19 cellular contexts compared by ENCODE assay signal in genomic region chr10:3960496-3960895, GRCh38.
DNase-seq lines count a peak whose midpoint lies in the region; ATAC-seq and TF ChIP-seq lines count a peak whose summit lies in the region.
"Had no signal": no experiment of that assay in that cellular context is flagged by ENCODE, and none has a peak within 500 bp of the region (broad histone marks: within the 10 kb centered on the region; RNA-seq: fewer than 3 reads in every experiment).

No MANE protein-coding gene starts in this region.

- no peak overlapping the region for H3K4me3 Mint-ChIP-seq in activated T-helper 17 cell treated with anti-CD3 and anti-CD28 coated beads, Interleukin-2, amount 50 U/mL, for 72 hours
- H3K4me3 Mint-ChIP-seq in natural killer cell treated with Interleukin-12 subunit alpha and Interleukin-12 subunit beta and Interleukin-15 and Interleukin-18, amount 100 ng/mL, for 72 hours = peak overlapping the region; percentile 77
- H3K4me3 Mint-ChIP-seq: endodermal cell had no signal

- TF ChIP-seq CTCF in DND-41 (IDR thresholded peaks at IDR 0.05; ENCODE audit: borderline replicate concordance, extremely low read depth, low read length, poor library complexity, severe bottlenecking) = no peak

- H2AFZ ChIP-seq in DND-41 (ENCODE audit: low read depth, low read length) = peak overlapping the region; percentile 51

- no peaks in the 10 kb centered on the region for H3K9me3 ChIP-seq in DND-41 (ENCODE audit: insufficient read depth, low read length, severe bottlenecking)
- H3K9me3 ChIP-seq: BLaER1 had no signal

- H3K4me1 Mint-ChIP-seq in activated T-helper 17 cell treated with anti-CD3 and anti-CD28 coated beads, Interleukin-2, amount 50 U/mL, for 72 hours = peaks cover 8% of the 10 kb centered on the region
- peaks cover 29 to 40% of the 10 kb centered on the region in 2 donors for H3K4me1 Mint-ChIP-seq in natural killer cell treated with Interleukin-12 subunit alpha and Interleukin-12 subunit beta and Interleukin-15 and Interleukin-18, amount 100 ng/mL, for 72 hours (ENCODE audit: low read depth in 2 of 2)

- peak overlapping the region; percentile 58 for H3K4me2 ChIP-seq in DND-41 (ENCODE audit: insufficient read depth, low read length)

- H4K20me1 ChIP-seq in DND-41 (ENCODE audit: insufficient read depth, low read length) = no peaks in the 10 kb centered on the region
- H4K20me1 ChIP-seq: BLaER1 had no signal

- H3K36me3 Mint-ChIP-seq in activated T-helper 17 cell treated with anti-CD3 and anti-CD28 coated beads, Interleukin-2, amount 50 U/mL, for 72 hours (ENCODE audit: low read depth) = no peaks in the 10 kb centered on the region
- no peaks in the 10 kb centered on the region for H3K36me3 Mint-ChIP-seq in natural killer cell treated with Interleukin-12 subunit alpha and Interleukin-12 subunit beta and Interleukin-15 and Interleukin-18, amount 100 ng/mL, for 72 hours
- H3K36me3 Mint-ChIP-seq: naive B cell had no signal

- H3K27me3 ChIP-seq in DND-41 (ENCODE audit: insufficient read depth, low read length, poor library complexity) = no peaks in the 10 kb centered on the region
- H3K27me3 ChIP-seq: BLaER1 had no signal

- ATAC-seq in DND-41 (ENCODE audit: insufficient read depth, low read depth) (peak; percentile 5; the same call in 2 of the 3 replicates), HG02759 (IDR thresholded peaks at IDR 0.05; ENCODE audit: unreplicated experiment) (peak; percentile 35), HG02981 (IDR thresholded peaks at IDR 0.05; ENCODE audit: unreplicated experiment) (no peak)
- no peak for ATAC-seq in activated T-helper 17 cell treated with anti-CD3 and anti-CD28 coated beads, Interleukin-2, amount 50 U/mL, for 72 hours (replicated peaks)
- no peak for ATAC-seq in natural killer cell treated with Interleukin-12 subunit alpha and Interleukin-12 subunit beta and Interleukin-15 and Interleukin-18, amount 100 ng/mL, for 72 hours

- DNase-seq in DND-41 = peak; percentile 43
- no peak for DNase-seq in natural killer cell treated with Interleukin-12 subunit alpha and Interleukin-12 subunit beta and Interleukin-15 and Interleukin-18, amount 100 ng/mL, for 72 hours (ENCODE audit: low spot score)
- no peak for DNase-seq in NCI-H1930 (lab: John Stamatoyannopoulos, UW)
- no peak for DNase-seq in NCI-H1436 (lab: John Stamatoyannopoulos, UW)
- DNase-seq: amygdala; DMS153; endodermal cell; NCI-H2029; NCI-H446 treated with DMSO at 0.1 percent for 48 hours; stimulated activated CD4-positive, alpha-beta T cell treated with anti-CD3 and anti-CD28 coated beads, Interleukin-4, amount 100 ng/mL, for 1 hour; SW 1271 had no signal

- H3K4me1 ChIP-seq in DND-41 (ENCODE audit: insufficient read depth, low read length) = peaks cover 57% of the 10 kb centered on the region

- H3K27ac Mint-ChIP-seq in activated T-helper 17 cell treated with anti-CD3 and anti-CD28 coated beads, Interleukin-2, amount 50 U/mL, for 72 hours = peak overlapping the region; percentile 65
- peak overlapping the region; percentile 83 to 87 for H3K27ac Mint-ChIP-seq in natural killer cell treated with Interleukin-12 subunit alpha and Interleukin-12 subunit beta and Interleukin-15 and Interleukin-18, amount 100 ng/mL, for 72 hours
- H3K27ac Mint-ChIP-seq: activated T-helper 2 cell treated with anti-CD3 and anti-CD28 coated beads, Interferon-gamma antibody, Interleukin-2, Interleukin-4, amounts not matched to agents 10 μg/mL and 5 μg/mL and 100 μg/mL, durations not matched to agents 14 hours and 24 hours and 36 hours; endodermal cell had no signal

- H3K27me3 Mint-ChIP-seq in activated T-helper 17 cell treated with anti-CD3 and anti-CD28 coated beads, Interleukin-2, amount 50 U/mL, for 72 hours = no peaks in the 10 kb centered on the region
- no peaks in the 10 kb centered on the region for H3K27me3 Mint-ChIP-seq in natural killer cell treated with Interleukin-12 subunit alpha and Interleukin-12 subunit beta and Interleukin-15 and Interleukin-18, amount 100 ng/mL, for 72 hours

- peak overlapping the region; percentile 50 for H3K9ac ChIP-seq in DND-41 (ENCODE audit: low read depth, low read length)
- H3K9ac ChIP-seq: BLaER1 had no signal

- H3K27ac ChIP-seq in DND-41 (ENCODE audit: low read length) = peak overlapping the region; percentile 93
- H3K27ac ChIP-seq: BLaER1, HL-60 had no signal

- H3K4me3 ChIP-seq in DND-41 (ENCODE audit: low read depth in 1 of 2, low read length in 2 of 2) = peak overlapping the region in 1 of 2 experiments; percentile 36; a peak in 1 of 4 replicates
- H3K4me3 ChIP-seq: BLaER1, lung had no signal

- no peaks in the 10 kb centered on the region for H3K36me3 ChIP-seq in DND-41 (ENCODE audit: insufficient read depth, low read length)
- H3K36me3 ChIP-seq: BLaER1 had no signal

- no peaks in the 10 kb centered on the region for H3K9me3 Mint-ChIP-seq in activated T-helper 17 cell treated with anti-CD3 and anti-CD28 coated beads, Interleukin-2, amount 50 U/mL, for 72 hours
- H3K9me3 Mint-ChIP-seq in natural killer cell treated with Interleukin-12 subunit alpha and Interleukin-12 subunit beta and Interleukin-15 and Interleukin-18, amount 100 ng/mL, for 72 hours = no peaks in the 10 kb centered on the region
- H3K9me3 Mint-ChIP-seq: activated T-helper 2 cell treated with anti-CD3 and anti-CD28 coated beads, Interferon-gamma antibody, Interleukin-2, Interleukin-4, amounts not matched to agents 10 μg/mL and 5 μg/mL and 100 μg/mL, durations not matched to agents 14 hours and 24 hours and 36 hours; endodermal cell; naive B cell had no signal

- no peaks in the 10 kb centered on the region for H3K79me2 ChIP-seq in DND-41 (ENCODE audit: insufficient read depth, low read length)

Comparison
In these comparisons a context has a peak if more than half of its experiments do, and no peak if none do; other contexts are left out.
1. ATAC-seq: peak in DND-41 (single experiment) and HG02759 (single experiment); none in activated T-helper 17 cell treated with anti-CD3 and anti-CD28 coated beads, Interleukin-2, amount 50 U/mL, for 72 hours (single experiment), natural killer cell treated with Interleukin-12 subunit alpha and Interleukin-12 subunit beta and Interleukin-15 and Interleukin-18, amount 100 ng/mL, for 72 hours (0 of 2) and HG02981 (single experiment).